1 cellular context compared by ENCODE assay signal in genomic region chr20:33993800-33994623, GRCh38.
TF ChIP-seq lines count a peak whose summit lies in the region.

Gene RALY, plus strand, starts transcription at chr20:33993911. Its CDS starts 78,164 bp downstream, at chr20:34072075.

TF ChIP-seq in K562, 482 proteins besides CTCF, POLR2A, EP300 and RAD21 (continued from another document and continues in another):
- TF ChIP-seq PHF8 (IDR thresholded peaks at IDR 0.05; ENCODE audit: borderline replicate concordance, low read length) (peak; percentile 86), NFYB (IDR thresholded peaks at IDR 0.05; ENCODE audit: extremely low read depth, insufficient read length) (no peak), CTCFL (IDR thresholded peaks at IDR 0.05; ENCODE audit: borderline replicate concordance, insufficient read depth, low read depth, low read length, poor library complexity, severe bottlenecking) (no peak), NONO (IDR thresholded peaks at IDR 0.05; ENCODE audit: low read depth in 2 of 2, low read length in 1 of 2) (peak in 1 of 2 experiments; percentile 71; a peak in 2 of 4 replicates), PHF21A (IDR thresholded peaks at IDR 0.05; ENCODE audit: borderline replicate concordance, low read depth) (no peak), RNF219 (CRISPR knock-in tag; IDR thresholded peaks at IDR 0.05) (no peak), NRF1 (conservative IDR thresholded peaks at IDR 0.05 in 1 of 2, IDR thresholded peaks at IDR 0.05 in 1 of 2) (peak; percentile 73 to 76), SP2 (IDR thresholded peaks at IDR 0.05; ENCODE audit: extremely low read depth, low read depth, low read length, poor library complexity, severe bottlenecking) (no peak), KAT2B (IDR thresholded peaks at IDR 0.05; ENCODE audit: low read depth, low read length) (no peak), ESRRA (IDR thresholded peaks at IDR 0.05; ENCODE audit: borderline replicate concordance, low read depth) (peak; percentile 81), ZNF589 (CRISPR knock-in tag; IDR thresholded peaks at IDR 0.05; ENCODE audit: low read depth) (no peak), CREB5 (CRISPR knock-in tag; IDR thresholded peaks at IDR 0.05) (no peak), ZNF384 (IDR thresholded peaks at IDR 0.05; ENCODE audit: low read depth, low read length) (no peak), ZNF561 (CRISPR knock-in tag; conservative IDR thresholded peaks at IDR 0.05) (no peak), TAL1 (IDR thresholded peaks at IDR 0.05) (no peak), RBBP5 (IDR thresholded peaks at IDR 0.05; ENCODE audit: borderline replicate concordance, insufficient read depth, low read length, poor library complexity, severe bottlenecking) (peak; percentile 53), WHSC1 (IDR thresholded peaks at IDR 0.05; ENCODE audit: low read length) (no peak), ZNF707 (CRISPR knock-in tag; conservative IDR thresholded peaks at IDR 0.05) (no peak), ARNT (IDR thresholded peaks at IDR 0.05) (no peak), ZNF280A (IDR thresholded peaks at IDR 0.05; ENCODE audit: low read depth, partially characterized antibody) (no peak), PHTF2 (CRISPR knock-in tag; IDR thresholded peaks at IDR 0.05) (no peak), NCOA6 (IDR thresholded peaks at IDR 0.05) (no peak), PML (IDR thresholded peaks at IDR 0.05; ENCODE audit: low read length) (no peak), RFX7 (CRISPR knock-in tag; IDR thresholded peaks at IDR 0.05) (no peak), ZNF217 (CRISPR knock-in tag; IDR thresholded peaks at IDR 0.05) (no peak), YBX1 (IDR thresholded peaks at IDR 0.05) (no peak), XRCC3 (IDR thresholded peaks at IDR 0.05) (no peak), E2F4 (CRISPR knock-in tag; IDR thresholded peaks at IDR 0.05; ENCODE audit: low read depth) (no peak), TEAD1 (CRISPR knock-in tag; IDR thresholded peaks at IDR 0.05) (0 out of 4 replicates have a peak, but pooled peaks of 1 of the 2 experiments have one; percentile 55), ZNF143 (CRISPR knock-in tag; IDR thresholded peaks at IDR 0.05) (no peak), CHCHD3 (CRISPR knock-in tag; IDR thresholded peaks at IDR 0.05) (no peak), NELFE (IDR thresholded peaks at IDR 0.05; ENCODE audit: insufficient read depth, insufficient read length) (no peak), NR0B1 (IDR thresholded peaks at IDR 0.05; ENCODE audit: partially characterized antibody) (no peak), GTF2A2 (tag; IDR thresholded peaks at IDR 0.05) (no peak), ZBTB8A (IDR thresholded peaks at IDR 0.05; ENCODE audit: partially characterized antibody) (no peak), ZNF140 (CRISPR knock-in tag; IDR thresholded peaks at IDR 0.05) (no peak), RBM17 (IDR thresholded peaks at IDR 0.05; ENCODE audit: borderline replicate concordance, low read depth, low read length) (no peak), TAF1 (IDR thresholded peaks at IDR 0.05; ENCODE audit: control insufficient read depth, extremely low read depth, insufficient read depth, low read length, severe bottlenecking) (peak; percentile 95), HEY1 (CRISPR knock-in tag; IDR thresholded peaks at IDR 0.05; ENCODE audit: borderline replicate concordance) (no peak), LEF1 (IDR thresholded peaks at IDR 0.05) (no peak), PTBP1 (IDR thresholded peaks at IDR 0.05; ENCODE audit: low read depth, low read length) (no peak), TCF3 (CRISPR knock-in tag; IDR thresholded peaks at IDR 0.05) (no peak), VEZF1 (CRISPR knock-in tag; IDR thresholded peaks at IDR 0.05) (peak; percentile 76), ELF2 (CRISPR knock-in tag; IDR thresholded peaks at IDR 0.05) (no peak)
- TF ChIP-seq, protein P1, sequence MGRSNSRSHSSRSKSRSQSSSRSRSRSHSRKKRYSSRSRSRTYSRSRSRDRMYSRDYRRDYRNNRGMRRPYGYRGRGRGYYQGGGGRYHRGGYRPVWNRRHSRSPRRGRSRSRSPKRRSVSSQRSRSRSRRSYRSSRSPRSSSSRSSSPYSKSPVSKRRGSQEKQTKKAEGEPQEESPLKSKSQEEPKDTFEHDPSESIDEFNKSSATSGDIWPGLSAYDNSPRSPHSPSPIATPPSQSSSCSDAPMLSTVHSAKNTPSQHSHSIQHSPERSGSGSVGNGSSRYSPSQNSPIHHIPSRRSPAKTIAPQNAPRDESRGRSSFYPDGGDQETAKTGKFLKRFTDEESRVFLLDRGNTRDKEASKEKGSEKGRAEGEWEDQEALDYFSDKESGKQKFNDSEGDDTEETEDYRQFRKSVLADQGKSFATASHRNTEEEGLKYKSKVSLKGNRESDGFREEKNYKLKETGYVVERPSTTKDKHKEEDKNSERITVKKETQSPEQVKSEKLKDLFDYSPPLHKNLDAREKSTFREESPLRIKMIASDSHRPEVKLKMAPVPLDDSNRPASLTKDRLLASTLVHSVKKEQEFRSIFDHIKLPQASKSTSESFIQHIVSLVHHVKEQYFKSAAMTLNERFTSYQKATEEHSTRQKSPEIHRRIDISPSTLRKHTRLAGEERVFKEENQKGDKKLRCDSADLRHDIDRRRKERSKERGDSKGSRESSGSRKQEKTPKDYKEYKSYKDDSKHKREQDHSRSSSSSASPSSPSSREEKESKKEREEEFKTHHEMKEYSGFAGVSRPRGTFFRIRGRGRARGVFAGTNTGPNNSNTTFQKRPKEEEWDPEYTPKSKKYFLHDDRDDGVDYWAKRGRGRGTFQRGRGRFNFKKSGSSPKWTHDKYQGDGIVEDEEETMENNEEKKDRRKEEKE (IDR thresholded peaks at IDR 0.05; ENCODE audit: borderline replicate concordance in 1 of 2, control insufficient read depth in 1 of 2, low read depth in 2 of 2, low read length in 1 of 2) = no peak
- TF ChIP-seq, protein P2, sequence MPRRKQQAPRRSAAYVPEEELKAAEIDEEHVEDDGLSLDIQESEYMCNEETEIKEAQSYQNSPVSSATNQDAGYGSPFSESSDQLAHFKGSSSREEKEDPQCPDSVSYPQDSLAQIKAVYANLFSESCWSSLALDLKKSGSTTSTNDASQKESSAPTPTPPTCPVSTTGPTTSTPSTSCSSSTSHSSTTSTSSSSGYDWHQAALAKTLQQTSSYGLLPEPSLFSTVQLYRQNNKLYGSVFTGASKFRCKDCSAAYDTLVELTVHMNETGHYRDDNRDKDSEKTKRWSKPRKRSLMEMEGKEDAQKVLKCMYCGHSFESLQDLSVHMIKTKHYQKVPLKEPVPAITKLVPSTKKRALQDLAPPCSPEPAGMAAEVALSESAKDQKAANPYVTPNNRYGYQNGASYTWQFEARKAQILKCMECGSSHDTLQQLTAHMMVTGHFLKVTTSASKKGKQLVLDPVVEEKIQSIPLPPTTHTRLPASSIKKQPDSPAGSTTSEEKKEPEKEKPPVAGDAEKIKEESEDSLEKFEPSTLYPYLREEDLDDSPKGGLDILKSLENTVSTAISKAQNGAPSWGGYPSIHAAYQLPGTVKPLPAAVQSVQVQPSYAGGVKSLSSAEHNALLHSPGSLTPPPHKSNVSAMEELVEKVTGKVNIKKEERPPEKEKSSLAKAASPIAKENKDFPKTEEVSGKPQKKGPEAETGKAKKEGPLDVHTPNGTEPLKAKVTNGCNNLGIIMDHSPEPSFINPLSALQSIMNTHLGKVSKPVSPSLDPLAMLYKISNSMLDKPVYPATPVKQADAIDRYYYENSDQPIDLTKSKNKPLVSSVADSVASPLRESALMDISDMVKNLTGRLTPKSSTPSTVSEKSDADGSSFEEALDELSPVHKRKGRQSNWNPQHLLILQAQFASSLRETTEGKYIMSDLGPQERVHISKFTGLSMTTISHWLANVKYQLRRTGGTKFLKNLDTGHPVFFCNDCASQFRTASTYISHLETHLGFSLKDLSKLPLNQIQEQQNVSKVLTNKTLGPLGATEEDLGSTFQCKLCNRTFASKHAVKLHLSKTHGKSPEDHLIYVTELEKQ (CRISPR knock-in tag; IDR thresholded peaks at IDR 0.05) = no peak
- TF ChIP-seq, protein P3, sequence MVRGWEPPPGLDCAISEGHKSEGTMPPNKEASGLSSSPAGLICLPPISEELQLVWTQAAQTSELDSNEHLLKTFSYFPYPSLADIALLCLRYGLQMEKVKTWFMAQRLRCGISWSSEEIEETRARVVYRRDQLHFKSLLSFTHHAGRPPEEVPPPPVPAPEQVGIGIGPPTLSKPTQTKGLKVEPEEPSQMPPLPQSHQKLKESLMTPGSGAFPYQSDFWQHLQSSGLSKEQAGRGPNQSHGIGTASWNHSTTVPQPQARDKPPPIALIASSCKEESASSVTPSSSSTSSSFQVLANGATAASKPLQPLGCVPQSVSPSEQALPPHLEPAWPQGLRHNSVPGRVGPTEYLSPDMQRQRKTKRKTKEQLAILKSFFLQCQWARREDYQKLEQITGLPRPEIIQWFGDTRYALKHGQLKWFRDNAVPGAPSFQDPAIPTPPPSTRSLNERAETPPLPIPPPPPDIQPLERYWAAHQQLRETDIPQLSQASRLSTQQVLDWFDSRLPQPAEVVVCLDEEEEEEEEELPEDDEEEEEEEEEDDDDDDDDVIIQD (CRISPR knock-in tag; IDR thresholded peaks at IDR 0.05) = no peak
